ENCODE assay signal across 8 cellular contexts in genomic region chrX:106894392-106894909, GRCh38. TPM values are rescaled to one million over a fixed set of nuclear protein-coding genes. Genes with fewer than 3 reads are reported as not detected.
DNase-seq lines count a peak whose midpoint lies in the region; ATAC-seq and TF ChIP-seq lines count a peak whose summit lies in the region.

No MANE protein-coding gene starts in this region.

- H3K27ac ChIP-seq in VCaP (no peak overlapping the region), caudate nucleus (ENCODE audit: low read depth, low read length) (no peak overlapping the region)

- intact Hi-C loops in left colon (cut with DNase I, micrococcal nuclease) = loop anchor here in 1 of 2 donors (5.0 kb wide), 1 partner anchor 58 kb away; no protein-coding TSS in a partner anchor

- DNase-seq in DMS153 treated with DMSO at 0.1 percent for 48 hours (lab: John Stamatoyannopoulos, UW; ENCODE audit: unreplicated experiment) (peak; percentile 7), DMS153 (lab: John Stamatoyannopoulos, UW) (no peak), NCI-H146 treated with DMSO at 0.1 percent for 48 hours (lab: John Stamatoyannopoulos, UW; ENCODE audit: unreplicated experiment) (peak; percentile 8), caudate nucleus (lab: John Stamatoyannopoulos, UW) (peak in 53 of 61 donors; percentile 0 to 68 (median 18)), left colon (peak; percentile 45 to 47)
- DNase-seq in stimulated activated CD4-positive, alpha-beta T cell treated with anti-CD3 and anti-CD28 coated beads, Interleukin-4, amount 100 ng/mL, for 48 hours (ENCODE audit: low read depth in 2 of 2) = peak; percentile 5 to 27

- ATAC-seq in HG02588 (IDR thresholded peaks at IDR 0.05; ENCODE audit: unreplicated experiment) (peak; percentile 54), left colon (peak; percentile 77)

- TF ChIP-seq CTCF in VCaP (conservative IDR thresholded peaks at IDR 0.05) = peak; percentile 73

RNA-seq across cellular contexts. Expression of gene RIPPLY1, which starts 8.7 kb away (rescaled TPM):
- total RNA-seq in left colon = not detected

RNA-seq across cellular contexts. Expression of gene CLDN2, which starts 25.8 kb away (rescaled TPM):
- under 1 TPM; 0.20 to 0.27 TPM for total RNA-seq in left colon
